In genomic region chr1:222288056-222288455, GRCh38 we compare ENCODE assay signal across 15 cellular contexts.
DNase-seq lines count a peak whose midpoint lies in the region; FAIRE-seq and TF ChIP-seq lines count a peak whose summit lies in the region.
"Had no signal": no experiment of that assay in that cellular context is flagged by ENCODE, and none has a peak within 500 bp of the region (broad histone marks: within the 10 kb centered on the region; RNA-seq: fewer than 3 reads in every experiment).

No MANE protein-coding gene starts in this region.

- peak; percentile 22 for DNase-seq in HFFc6
- DNase-seq in RPMI7951 (ENCODE audit: low read depth), result peak; percentile 88
- DNase-seq in bronchial epithelial cell (ENCODE audit: low read depth), result peak; percentile 73
- peak; percentile 39 for DNase-seq in renal cortical epithelial cell (ENCODE audit: low read depth)
- no peak for DNase-seq in activated naive CD4-positive, alpha-beta T cell treated with anti-CD3 and anti-CD28 coated beads for 36 hours
- DNase-seq in GM10266 (ENCODE audit: extremely low spot score), result no peak
- no peak for DNase-seq in activated CD4-positive, alpha-beta T cell treated with anti-CD3 and anti-CD28 coated beads for 4 hours
- DNase-seq in OCI-LY7 (ENCODE audit: low spot score), result no peak
- DNase-seq: activated CD4-positive, alpha-beta T cell treated with anti-CD3 and anti-CD28 coated beads, Interleukin-2, amount 10 ng/mL, durations not matched to agents 24 days and 14 days; effector memory CD4-positive, alpha-beta T cell; lower lobe of right lung; NCI-H1436 treated with DMSO at 0.1 percent for 48 hours; NCI-H524; SK-N-SH; tibial artery had no signal

- no peak overlapping the region for H3K27ac ChIP-seq in OCI-LY7 (ENCODE audit: low read depth, low read length, poor library complexity, severe bottlenecking)
- H3K27ac ChIP-seq: lower lobe of right lung, tibial artery had no signal

- no peaks in the 10 kb centered on the region for H3K9me3 Mint-ChIP-seq in HFFc6
- no peaks in the 10 kb centered on the region for H3K9me3 Mint-ChIP-seq in activated naive CD4-positive, alpha-beta T cell treated with anti-CD3 and anti-CD28 coated beads for 36 hours

- H3K4me2 ChIP-seq in OCI-LY7 (ENCODE audit: low read length), result no peak overlapping the region
- H3K4me2 ChIP-seq: SK-N-SH had no signal

- H3K36me3 Mint-ChIP-seq in HFFc6 (ENCODE audit: low read depth), result no peaks in the 10 kb centered on the region
- H3K36me3 Mint-ChIP-seq in activated naive CD4-positive, alpha-beta T cell treated with anti-CD3 and anti-CD28 coated beads for 36 hours (ENCODE audit: low read depth), result no peaks in the 10 kb centered on the region

- H3K36me3 ChIP-seq in bronchial epithelial cell (ENCODE audit: control insufficient read depth, insufficient read depth, low read length), result no peaks in the 10 kb centered on the region
- no peaks in the 10 kb centered on the region for H3K36me3 ChIP-seq in OCI-LY7 (ENCODE audit: insufficient read depth, low read length)
- H3K36me3 ChIP-seq: lower lobe of right lung, tibial artery had no signal

- H3K4me1 Mint-ChIP-seq in HFFc6 (ENCODE audit: low read depth), result peaks cover 28% of the 10 kb centered on the region
- no peaks in the 10 kb centered on the region for H3K4me1 Mint-ChIP-seq in activated naive CD4-positive, alpha-beta T cell treated with anti-CD3 and anti-CD28 coated beads for 36 hours (ENCODE audit: low read depth)
- H3K4me1 Mint-ChIP-seq: activated CD4-positive, alpha-beta T cell treated with anti-CD3 and anti-CD28 coated beads, Interleukin-2, amount 10 ng/mL, durations not matched to agents 24 days and 14 days had no signal

- H3K4me1 ChIP-seq in OCI-LY7 (ENCODE audit: insufficient read depth, low read length, poor library complexity, severe bottlenecking), result no peaks in the 10 kb centered on the region
- H3K4me1 ChIP-seq: lower lobe of right lung, tibial artery had no signal

- BruUV-seq in OCI-LY7 (replicated peaks; lab: Mats Ljungman, UMichigan), result no TSS peak

- no peaks in the 10 kb centered on the region for H3K79me2 ChIP-seq in OCI-LY7 (ENCODE audit: insufficient read depth, low read depth, low read length)

- CTCF ChIA-PET in activated naive CD4-positive, alpha-beta T cell treated with anti-CD3 and anti-CD28 coated beads for 36 hours (lab: Charles Lee), result no interaction called here
- CTCF ChIA-PET in OCI-LY7 (lab: Charles Lee; ENCODE audit: unreplicated experiment), result no interaction called here

- no peak overlapping the region for H3K27ac Mint-ChIP-seq in HFFc6
- H3K27ac Mint-ChIP-seq in activated naive CD4-positive, alpha-beta T cell treated with anti-CD3 and anti-CD28 coated beads for 36 hours, result no peak overlapping the region
- H3K27ac Mint-ChIP-seq: activated CD4-positive, alpha-beta T cell treated with anti-CD3 and anti-CD28 coated beads, Interleukin-2, amount 10 ng/mL, durations not matched to agents 24 days and 14 days had no signal

- no peaks in the 10 kb centered on the region for H3K9me2 ChIP-seq in OCI-LY7 (ENCODE audit: insufficient read depth, low read length)
- H3K9me2 ChIP-seq: SK-N-SH had no signal

- H2AFZ ChIP-seq in OCI-LY7 (ENCODE audit: low read length), result no peak overlapping the region

- no peaks in the 10 kb centered on the region for H3K9me3 ChIP-seq in OCI-LY7 (ENCODE audit: low read length)
- H3K9me3 ChIP-seq: lower lobe of right lung, SK-N-SH, tibial artery had no signal

- peaks cover 8% of the 10 kb centered on the region; the same call in 1 of the 2 replicates for H3K27me3 Mint-ChIP-seq in HFFc6 (ENCODE audit: insufficient read depth)
- H3K27me3 Mint-ChIP-seq in activated naive CD4-positive, alpha-beta T cell treated with anti-CD3 and anti-CD28 coated beads for 36 hours (ENCODE audit: low read depth), result no peaks in the 10 kb centered on the region
- H3K27me3 Mint-ChIP-seq: activated CD4-positive, alpha-beta T cell treated with anti-CD3 and anti-CD28 coated beads, Interleukin-2, amount 10 ng/mL, durations not matched to agents 24 days and 14 days had no signal

- no peak for TF ChIP-seq CTCF in HFFc6 (IDR thresholded peaks at IDR 0.05)
- TF ChIP-seq CTCF in bronchial epithelial cell (IDR thresholded peaks at IDR 0.05; ENCODE audit: insufficient read depth, low read length, severe bottlenecking), result no peak
- no peak for TF ChIP-seq CTCF in GM10266 (IDR thresholded peaks at IDR 0.05; ENCODE audit: control insufficient read depth, insufficient read depth, low read depth, missing control alignments)
- no peak for TF ChIP-seq CTCF in OCI-LY7 (conservative IDR thresholded peaks at IDR 0.05; ENCODE audit: low read length)

- POLR2A ChIA-PET in OCI-LY7 (lab: Charles Lee), result interaction anchor here (0.6 kb wide), 1 partner anchor 37 kb away, joined by 5 read pairs; no protein-coding TSS in a partner anchor

- intact Hi-C loops in activated naive CD4-positive, alpha-beta T cell treated with anti-CD3 and anti-CD28 coated beads for 36 hours (cut with micrococcal nuclease), result no loop called here
- intact Hi-C loops in OCI-LY7 (cut with micrococcal nuclease; ENCODE audit: unreplicated experiment), result no loop called here

- H3K4me3 ChIP-seq in bronchial epithelial cell (ENCODE audit: low read depth, low read length) (no peak overlapping the region), OCI-LY7 (ENCODE audit: low read depth, low read length, poor library complexity, severe bottlenecking) (no peak overlapping the region)
- H3K4me3 ChIP-seq: lower lobe of right lung, tibial artery had no signal

- peak; percentile 94 for FAIRE-seq in bronchial epithelial cell (lab: Jason Lieb, UNC)

- H4K20me1 ChIP-seq in OCI-LY7 (ENCODE audit: insufficient read depth, low read length), result no peaks in the 10 kb centered on the region

- H3K27me3 ChIP-seq in bronchial epithelial cell (ENCODE audit: control insufficient read depth, insufficient read depth, low read length), result no peaks in the 10 kb centered on the region
- H3K27me3 ChIP-seq: tibial artery had no signal

- H3K4me3 Mint-ChIP-seq in HFFc6, result no peak overlapping the region
- H3K4me3 Mint-ChIP-seq in activated naive CD4-positive, alpha-beta T cell treated with anti-CD3 and anti-CD28 coated beads for 36 hours, result no peak overlapping the region
- H3K4me3 Mint-ChIP-seq: activated CD4-positive, alpha-beta T cell treated with anti-CD3 and anti-CD28 coated beads, Interleukin-2, amount 10 ng/mL, durations not matched to agents 24 days and 14 days had no signal

Comparison
In these comparisons a context has a peak if more than half of its experiments do, and no peak if none do; other contexts are left out.
1. DNase-seq: peak in HFFc6 (single experiment), RPMI7951 (single experiment), bronchial epithelial cell (single experiment) and renal cortical epithelial cell (single experiment); none in activated naive CD4-positive, alpha-beta T cell treated with anti-CD3 and anti-CD28 coated beads for 36 hours (single experiment), GM10266 (single experiment), activated CD4-positive, alpha-beta T cell treated with anti-CD3 and anti-CD28 coated beads for 4 hours (0 of 2) and OCI-LY7 (single experiment).